Comparison of ENCODE assay signal across 12 cellular contexts in the genomic region with DNA sequence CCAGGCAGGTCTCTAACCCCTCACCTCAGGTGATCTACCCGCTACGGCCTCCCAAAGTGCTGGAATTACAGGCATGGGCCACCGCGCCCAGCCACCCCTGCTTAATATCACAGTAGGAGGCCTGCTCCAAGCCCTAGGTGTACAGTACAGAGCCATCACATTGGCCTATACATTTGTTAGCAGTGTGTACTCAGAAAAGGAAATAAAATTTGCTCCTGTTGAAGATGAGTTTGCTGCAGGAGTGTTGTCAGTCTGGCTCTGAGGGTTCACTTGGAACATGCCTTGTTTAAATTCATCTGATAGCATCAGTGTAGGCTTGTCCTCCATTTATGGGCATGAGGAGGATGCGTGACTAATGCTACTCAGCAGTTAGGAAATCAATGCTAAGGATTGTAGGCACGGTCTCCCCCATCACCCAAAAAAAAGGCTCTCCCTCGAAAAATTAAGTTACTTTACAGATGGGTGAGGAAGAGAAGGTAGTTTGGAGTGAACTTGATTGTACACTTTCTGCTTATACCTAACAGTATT. TPM values are rescaled to one million over a fixed set of nuclear protein-coding genes. Genes with fewer than 3 reads are reported as not detected.
DNase-seq lines count a peak whose midpoint lies in the region; ATAC-seq and TF ChIP-seq lines count a peak whose summit lies in the region.
"Had no signal": no experiment of that assay in that cellular context is flagged by ENCODE, and none has a peak within 500 bp of the region (broad histone marks: within the 10 kb centered on the region; RNA-seq: fewer than 3 reads in every experiment).

No MANE protein-coding gene starts in this region.

- H4K5ac ChIP-seq in IMR-90 (ENCODE audit: low read depth, low read length), result peak overlapping the region; percentile 84

- H3K14ac ChIP-seq in IMR-90 (replicated peaks; ENCODE audit: low read depth, low read length), result peak overlapping the region; percentile 93

- in situ Hi-C loops in IMR-90 (cut with MboI; ENCODE audit: low sequenced_read_pairs) (no loop called here), brain microvascular endothelial cell (cut with HindIII; ENCODE audit: low pct_ligation_motif_present, low sequenced_read_pairs) (no loop called here)

- no peak overlapping the region for H3K4me3 Mint-ChIP-seq in activated CD8-positive, alpha-beta T cell treated with anti-CD3 and anti-CD28 coated beads for 36 hours

- no CpG with 5 or more reads among the region's 7 CpGs for WGBS in IMR-90 (ENCODE audit: extremely low coverage in 2 of 2, insufficient read length in 1 of 2), 2 experiments
- 89 to 90% methylated on average over 4 of the region's 7 CpGs for WGBS in mesodermal cell (ENCODE audit: insufficient coverage in 2 of 2), 2 experiments

- peaks cover 3 to 10% of the 10 kb centered on the region in 2 experiments; a peak in 3 of 4 replicates for H3K79me1 ChIP-seq in IMR-90 (ENCODE audit: low read depth in 1 of 2, low read length in 2 of 2)

- no peaks in the 10 kb centered on the region for H3K27me3 ChIP-seq in A673 (replicated peaks; ENCODE audit: insufficient read depth, low read depth, low read length, poor library complexity)
- no peaks in the 10 kb centered on the region for H3K27me3 ChIP-seq in IMR-90 (ENCODE audit: control insufficient read depth, insufficient read depth, low read length)
- no peaks in the 10 kb centered on the region for H3K27me3 ChIP-seq in brain microvascular endothelial cell (replicated peaks)

- H3K4me3 ChIP-seq in A673 (ENCODE audit: low read depth, low read length, poor library complexity, severe bottlenecking), result no peak overlapping the region
- peak overlapping the region; percentile 4; the same call in 1 of the 2 replicates for H3K4me3 ChIP-seq in IMR-90 (ENCODE audit: insufficient read depth, low read depth, low read length)
- no peak overlapping the region for H3K4me3 ChIP-seq in brain microvascular endothelial cell (ENCODE audit: low read depth, low read length)
- no peak overlapping the region for H3K4me3 ChIP-seq in mesodermal cell (ENCODE audit: extremely low read depth, insufficient read depth, low read length, poor library complexity, severe bottlenecking)

- H3K9me1 ChIP-seq in IMR-90 (ENCODE audit: insufficient read depth, low read length), result 0 out of 2 replicates have a peak, but pooled peaks cover 8% of the 10 kb centered on the region

- TF ChIP-seq CTCF in A673 (conservative IDR thresholded peaks at IDR 0.05; ENCODE audit: low read depth, low read length), result no peak
- TF ChIP-seq CTCF in IMR-90 (conservative IDR thresholded peaks at IDR 0.05; ENCODE audit: low read depth, low read length), result no peak
- no peak for TF ChIP-seq CTCF in brain microvascular endothelial cell (IDR thresholded peaks at IDR 0.05; ENCODE audit: low read depth, low read length, missing control alignments)
- no peak for TF ChIP-seq CTCF in activated CD8-positive, alpha-beta T cell treated with anti-CD3 and anti-CD28 coated beads for 36 hours (IDR thresholded peaks at IDR 0.05)

- H3K23ac ChIP-seq in IMR-90 (ENCODE audit: low read depth, low read length), result peak overlapping the region; percentile 90; the same call in 1 of the 2 replicates

- H3K18ac ChIP-seq in IMR-90 (ENCODE audit: low read depth, low read length), result peak overlapping the region; percentile 92

- TF ChIP-seq RAD21 in IMR-90 (IDR thresholded peaks at IDR 0.05; ENCODE audit: low read length), result 0 out of 2 replicates have a peak, but pooled peaks have one; percentile 3

- POLR2A ChIA-PET in A673 (lab: Charles Lee; ENCODE audit: low non-redundant PET) (no interaction called here), IMR-90 (lab: Charles Lee; ENCODE audit: unreplicated experiment) (no interaction called here)
- POLR2A ChIA-PET in activated CD8-positive, alpha-beta T cell treated with anti-CD3 and anti-CD28 coated beads for 36 hours (lab: Charles Lee), result interaction anchor here (0.8 kb wide), 1 partner anchor 108 kb away, joined by 3 read pairs; no protein-coding TSS in a partner anchor

- peak overlapping the region; percentile 66 for H3K9ac ChIP-seq in IMR-90 (ENCODE audit: low read depth, low read length)

- H3K27ac ChIP-seq in A673 (ENCODE audit: low read depth, low read length, poor library complexity, severe bottlenecking) (peak overlapping the region; percentile 72), IMR-90 (ENCODE audit: insufficient read depth, low read length) (peak overlapping the region; percentile 93), brain microvascular endothelial cell (peak overlapping the region; percentile 76), mesodermal cell (ENCODE audit: low read depth, low read length, severe bottlenecking) (peak overlapping the region; percentile 20)

- peak overlapping the region; percentile 99 for H2BK5ac ChIP-seq in IMR-90 (ENCODE audit: low read depth, low read length, poor library complexity, severe bottlenecking)

- ATAC-seq in IMR-90 (ENCODE audit: low read depth), result peak; percentile 43
- ATAC-seq in activated CD8-positive, alpha-beta T cell treated with anti-CD3 and anti-CD28 coated beads for 36 hours, result no peak

- H4K91ac ChIP-seq in IMR-90 (ENCODE audit: insufficient read depth, low read depth, low read length), result peak overlapping the region; percentile 92

- no TSS peak for BruUV-seq in A673 (replicated peaks; lab: Mats Ljungman, UMichigan)
- no TSS peak for BruUV-seq in IMR-90 (replicated peaks; lab: Mats Ljungman, UMichigan)

- H4K8ac ChIP-seq in IMR-90 (ENCODE audit: low read depth in 2 of 2, low read length in 2 of 2), result peak overlapping the region; percentile 49 to 97

- no peak overlapping the region for H3K27ac Mint-ChIP-seq in activated CD8-positive, alpha-beta T cell treated with anti-CD3 and anti-CD28 coated beads for 36 hours

- peak overlapping the region; percentile 79; the same call in 2 of the 3 replicates for H2BK15ac ChIP-seq in IMR-90 (ENCODE audit: low read depth, low read length)

- peak overlapping the region; percentile 81 for H2AK9ac ChIP-seq in IMR-90 (replicated peaks; ENCODE audit: low read depth, low read length, poor library complexity)

- H2AFZ ChIP-seq in IMR-90 (replicated peaks; ENCODE audit: low read length, poor library complexity), result peak overlapping the region; percentile 66

- H3K4me2 ChIP-seq in IMR-90 (ENCODE audit: low read depth, low read length), result peak overlapping the region; percentile 81

- TF ChIP-seq POLR2A in IMR-90 (IDR thresholded peaks at IDR 0.05; ENCODE audit: low read depth, low read length), result no peak

- no peaks in the 10 kb centered on the region for H3K9me3 ChIP-seq in A673 (ENCODE audit: low read depth, low read length, poor library complexity, severe bottlenecking)
- H3K9me3 ChIP-seq in IMR-90 (ENCODE audit: control insufficient read depth, insufficient read depth, low read length), result no peaks in the 10 kb centered on the region
- H3K9me3 ChIP-seq in mesodermal cell (ENCODE audit: control insufficient read depth, low read length), result no peaks in the 10 kb centered on the region

- DNase-seq in A673 (ENCODE audit: low spot score) (peak; percentile 78), IMR-90 (peak; percentile 89), brain microvascular endothelial cell (peak; percentile 83), NAMALWA (ENCODE audit: low spot score) (no peak), DMS153 (lab: John Stamatoyannopoulos, UW) (no peak)
- no peak for DNase-seq in activated CD8-positive, alpha-beta T cell treated with anti-CD3 and anti-CD28 coated beads for 36 hours
- no peak for DNase-seq in stimulated activated naive CD4-positive, alpha-beta T cell treated with Interleukin-2 at 50 U/mL for 16 hours (lab: John Stamatoyannopoulos, UW)
- DNase-seq: activated gamma-delta T cell, C1 segment of cervical spinal cord, NCI-H146, T1000 had no signal

- CTCF ChIA-PET in A673 (lab: Charles Lee) (no interaction called here), IMR-90 (lab: Yijun Ruan, JAX) (interaction anchor here (0.9 kb wide), 1 partner anchor 24 kb away, joined by 4 read pairs; no protein-coding TSS in a partner anchor)
- CTCF ChIA-PET in activated CD8-positive, alpha-beta T cell treated with anti-CD3 and anti-CD28 coated beads for 36 hours (lab: Charles Lee), result interaction anchor here (1.4 to 1.5 kb wide), 2 partner anchors 9 to 54 kb away, joined by 3 to 6 read pairs; no protein-coding TSS in a partner anchor

- no peaks in the 10 kb centered on the region for H3K36me3 Mint-ChIP-seq in activated CD8-positive, alpha-beta T cell treated with anti-CD3 and anti-CD28 coated beads for 36 hours (ENCODE audit: low read depth)

- dilution Hi-C loops in IMR-90 (cut with HindIII; ENCODE audit: low sequenced_read_pairs, unreplicated experiment), result no loop called here

- intact Hi-C loops in A673 (cut with micrococcal nuclease; ENCODE audit: unreplicated experiment), result loop anchor here (1.0 to 10.0 kb wide), 3 partner anchors 89 to 120 kb away; partner anchors contain the start of gene SRP9
- intact Hi-C loops in IMR-90 (cut with micrococcal nuclease), result loop anchor here (5.0 to 10.0 kb wide), 2 partner anchors 265 to 317 kb away; partner anchors contain the start of gene PYCR2
- intact Hi-C loops in activated CD8-positive, alpha-beta T cell treated with anti-CD3 and anti-CD28 coated beads for 36 hours (cut with micrococcal nuclease), result no loop called here

- H3K4me1 Mint-ChIP-seq in activated CD8-positive, alpha-beta T cell treated with anti-CD3 and anti-CD28 coated beads for 36 hours (ENCODE audit: low read depth), result peaks cover 2% of the 10 kb centered on the region

- H3K27me3 Mint-ChIP-seq in activated CD8-positive, alpha-beta T cell treated with anti-CD3 and anti-CD28 coated beads for 36 hours, result peaks cover 9% of the 10 kb centered on the region

- H3K4me1 ChIP-seq in A673 (ENCODE audit: insufficient read depth, low read length, poor library complexity, severe bottlenecking), result peaks cover 29% of the 10 kb centered on the region
- peaks cover 21% of the 10 kb centered on the region for H3K4me1 ChIP-seq in IMR-90 (ENCODE audit: control insufficient read depth, insufficient read depth, low read length)
- peaks cover 32% of the 10 kb centered on the region for H3K4me1 ChIP-seq in mesodermal cell (ENCODE audit: control insufficient read depth, insufficient read depth, low read length, poor library complexity, severe bottlenecking)

- H2AK5ac ChIP-seq in IMR-90 (ENCODE audit: low read depth, low read length), result peak overlapping the region; percentile 94

- H4K20me1 ChIP-seq in IMR-90 (ENCODE audit: insufficient read depth, low read length), result peaks cover 4% of the 10 kb centered on the region; the same call in 1 of the 2 replicates

- peak overlapping the region; percentile 94 for H2BK20ac ChIP-seq in IMR-90 (ENCODE audit: low read depth, low read length)

- H3K4ac ChIP-seq in IMR-90 (ENCODE audit: low read depth, low read length), result peak overlapping the region; percentile 97

- H3K36me3 ChIP-seq in A673 (ENCODE audit: insufficient read depth, low read length, poor library complexity, severe bottlenecking) (no peaks in the 10 kb centered on the region), IMR-90 (ENCODE audit: control insufficient read depth, insufficient read depth, low read length) (no peaks in the 10 kb centered on the region), brain microvascular endothelial cell (replicated peaks) (no peaks in the 10 kb centered on the region), mesodermal cell (ENCODE audit: control insufficient read depth, insufficient read depth, low read length) (no peaks in the 10 kb centered on the region)

- H3K56ac ChIP-seq in IMR-90 (ENCODE audit: extremely low read depth, insufficient read depth, low read length), result peak overlapping the region; percentile 97

- H3K9me3 Mint-ChIP-seq in activated CD8-positive, alpha-beta T cell treated with anti-CD3 and anti-CD28 coated beads for 36 hours, result no peaks in the 10 kb centered on the region

- H2BK120ac ChIP-seq in IMR-90 (ENCODE audit: low read depth, low read length), result peak overlapping the region; percentile 96

RNA-seq across cellular contexts. Expression of gene ENAH, which starts 4.6 kb away (rescaled TPM):
- 171 and 186 TPM in 2 replicates for total RNA-seq in A673 (2021)
- 82.5 and 86.9 TPM in 2 replicates for total RNA-seq in IMR-90 (2012; rRNA removed)
- 47.4 and 61.3 TPM in 2 replicates for polyA plus RNA-seq in IMR-90 (2012; rRNA removed)
- polyA plus RNA-seq in IMR-90 (2012; cell fraction: cytosol; rRNA removed), result 7.3 and 9.4 TPM in 2 replicates
- 10.8 and 45.1 TPM in 2 replicates for polyA plus RNA-seq in IMR-90 (2012; cell fraction: nucleus; rRNA removed; ENCODE audit: low replicate concordance)
- polyA plus RNA-seq in mesodermal cell (2013, experiment 1 of 2), result 106 TPM
- 125 TPM for polyA plus RNA-seq in mesodermal cell (2013, experiment 2 of 2)
- total RNA-seq in activated CD8-positive, alpha-beta T cell treated with anti-CD3 and anti-CD28 coated beads for 36 hours, result under 1 TPM; 0.51 to 0.65 TPM

Comparison
In these comparisons a context has a peak if more than half of its experiments do, and no peak if none do; other contexts are left out.
1. DNase-seq: peak in A673 (single experiment), IMR-90 (single experiment) and brain microvascular endothelial cell (single experiment); none in activated CD8-positive, alpha-beta T cell treated with anti-CD3 and anti-CD28 coated beads for 36 hours (single experiment), stimulated activated naive CD4-positive, alpha-beta T cell treated with Interleukin-2 at 50 U/mL for 16 hours (single experiment), NAMALWA (single experiment) and DMS153 (single experiment).
2. H3K27ac ChIP-seq: peak in every context shown above with its lines; median percentile 93 in IMR-90; 76 in brain microvascular endothelial cell; 72 in A673; 20 in mesodermal cell.
3. RNA of gene ENAH, which starts 4.6 kb away (total RNA-seq): 171 to 186 TPM in A673 and 82.5 to 86.9 TPM in IMR-90; 0.51 to 0.65 TPM in activated CD8-positive, alpha-beta T cell treated with anti-CD3 and anti-CD28 coated beads for 36 hours; every median in the first group is over 10 times any median in the second.